In the genomic region with DNA sequence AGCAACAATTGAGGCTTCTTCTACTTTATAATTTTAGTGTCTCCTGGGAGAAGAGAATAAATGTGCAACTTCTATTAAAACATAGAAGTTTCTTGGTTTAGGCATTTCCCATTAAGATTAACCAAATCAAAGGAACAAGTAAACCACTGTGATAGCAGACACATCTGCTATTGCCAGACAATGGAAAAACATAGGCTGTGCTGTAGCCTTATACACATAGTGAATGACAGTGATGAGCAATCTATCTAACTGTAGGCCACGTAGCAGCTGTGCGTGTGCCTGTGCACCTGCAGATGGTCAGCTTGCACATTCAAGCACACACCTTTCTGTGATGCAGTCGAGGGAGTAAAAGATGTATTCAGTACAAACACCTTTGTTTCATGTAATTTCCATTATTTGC, we compare ENCODE assay signal across 25 cellular contexts.
"Had no signal": no experiment of that assay in that cellular context is flagged by ENCODE, and none has a peak within 500 bp of the region (broad histone marks: within the 10 kb centered on the region; RNA-seq: fewer than 3 reads in every experiment).

No MANE protein-coding gene starts in this region.

- FAIRE-seq: astrocyte, RCC 7860, TTC549 had no signal

- ATAC-seq: activated T-cell treated with anti-CD3 and anti-CD28 coated beads, Interleukin-2, amount 50 U/mL, for 4 hours; PC-3; T-cell had no signal

- DNase-seq: activated B cell treated with CpG ODN at 0.5 μM for 24 hours; activated CD4-positive, alpha-beta memory T cell treated with anti-CD3 and anti-CD28 coated beads for 36 hours; activated CD4-positive, alpha-beta T cell treated with anti-CD3 and anti-CD28 coated beads for 1 hour; activated CD4-positive, alpha-beta T cell treated with anti-CD3 and anti-CD28 coated beads, Interleukin-2, amount 10 ng/mL, durations not matched to agents 24 days and 14 days; activated CD8-positive, alpha-beta memory T cell treated with anti-CD3 and anti-CD28 coated beads for 24 hours; activated effector memory CD4-positive, alpha-beta T cell treated with anti-CD3 and anti-CD28 coated beads, Interleukin-2, amount 50 U/mL, for 16 hours; activated naive CD4-positive, alpha-beta T cell treated with Interleukin-2 at 50 U/mL for 16 hours; activated T-cell treated with anti-CD3 and anti-CD28 coated beads, Interleukin-2, amount 50 U/mL, for 4 hours; amygdala; cortex of kidney; Kasumi-1; KBM-7; NCI-H1048; NCI-H187 treated with DMSO at 0.1 percent for 48 hours; NCI-H2107; NCI-H446 treated with DMSO at 0.1 percent for 48 hours; NCI-H69; PC-3; SIG-M5; T-cell; T-helper 2 cell; T1000 had no signal
